Comparison of ENCODE assay signal across 2 cellular contexts in the genomic region with DNA sequence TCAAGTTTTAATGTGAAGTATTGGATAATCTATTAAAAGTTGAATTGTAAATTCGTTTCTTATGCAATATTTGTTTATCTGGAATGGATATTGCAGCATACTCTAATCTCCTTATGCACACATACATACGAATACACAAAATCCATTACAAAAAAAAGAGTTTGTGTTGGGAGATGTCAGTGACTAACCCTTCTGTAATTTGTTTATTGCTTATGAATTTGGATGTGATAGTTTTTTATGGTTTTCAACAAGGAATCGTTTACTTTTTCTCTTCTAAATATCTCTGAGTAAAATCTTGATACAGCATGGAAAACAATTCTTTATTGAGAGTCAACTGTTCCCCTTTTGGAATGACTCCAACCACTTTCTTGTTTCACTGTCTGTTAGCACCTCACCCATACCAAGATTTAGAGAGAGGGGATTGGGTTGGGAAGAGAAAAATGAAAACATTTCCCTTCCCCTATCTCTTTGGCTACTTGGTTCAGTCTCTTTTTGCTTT.
TF ChIP-seq lines count a peak whose summit lies in the region.

No MANE protein-coding gene starts in this region.

TF ChIP-seq in WTC11, 78 proteins besides CTCF, POLR2A, EP300 and RAD21:
- TF ChIP-seq CBFB (CRISPR knock-in tag; IDR thresholded peaks at IDR 0.05; ENCODE audit: low read depth) (no peak), OVOL2 (CRISPR knock-in tag; IDR thresholded peaks at IDR 0.05; ENCODE audit: borderline replicate concordance) (no peak), CREB1 (CRISPR knock-in tag; IDR thresholded peaks at IDR 0.05) (no peak), ZBTB21 (CRISPR knock-in tag; IDR thresholded peaks at IDR 0.05; ENCODE audit: borderline replicate concordance) (no peak), ZNF263 (CRISPR knock-in tag; IDR thresholded peaks at IDR 0.05; ENCODE audit: low read depth) (no peak), GRHL2 (CRISPR knock-in tag; IDR thresholded peaks at IDR 0.05; ENCODE audit: insufficient replicate concordance, severe bottlenecking) (no peak), NFE2L1 (CRISPR knock-in tag; IDR thresholded peaks at IDR 0.05) (no peak), ZNF532 (CRISPR knock-in tag; IDR thresholded peaks at IDR 0.05; ENCODE audit: borderline replicate concordance) (no peak), FOXP4 (CRISPR knock-in tag; IDR thresholded peaks at IDR 0.05) (no peak), ETV6 (CRISPR knock-in tag; IDR thresholded peaks at IDR 0.05) (no peak), IRF1 (CRISPR knock-in tag; IDR thresholded peaks at IDR 0.05) (no peak), SP1 (CRISPR knock-in tag; conservative IDR thresholded peaks at IDR 0.05) (no peak), ZNF416 (CRISPR knock-in tag; IDR thresholded peaks at IDR 0.05) (no peak), GTF2I (CRISPR knock-in tag; conservative IDR thresholded peaks at IDR 0.05) (no peak), ZNF121 (CRISPR knock-in tag; IDR thresholded peaks at IDR 0.05) (no peak)

TF ChIP-seq in HepG2, 621 proteins besides CTCF, POLR2A, EP300 and RAD21:
- peak; percentile 47; the same call in 1 of the 2 replicates for TF ChIP-seq CEBPB (IDR thresholded peaks at IDR 0.05; ENCODE audit: borderline replicate concordance, low read depth, low read length)
- TF ChIP-seq ZMAT3 (CRISPR knock-in tag; conservative IDR thresholded peaks at IDR 0.05), result no peak
- no peak for TF ChIP-seq ZGPAT (CRISPR knock-in tag; IDR thresholded peaks at IDR 0.05)
